ENCODE assay signal across 23 cellular contexts in genomic region chr3:159189994-159190669, GRCh38.
DNase-seq lines count a peak whose midpoint lies in the region; ATAC-seq and TF ChIP-seq lines count a peak whose summit lies in the region.
"Had no signal": no experiment of that assay in that cellular context is flagged by ENCODE, and none has a peak within 500 bp of the region (broad histone marks: within the 10 kb centered on the region; RNA-seq: fewer than 3 reads in every experiment).

No MANE protein-coding gene starts in this region.

- TF ChIP-seq CTCF in foreskin fibroblast (IDR thresholded peaks at IDR 0.05; ENCODE audit: low read depth, low read length): no peak
- TF ChIP-seq CTCF in A673 (conservative IDR thresholded peaks at IDR 0.05; ENCODE audit: low read depth, low read length): no peak

- peak; percentile 16 to 57 for DNase-seq in NCI-H524 (lab: John Stamatoyannopoulos, UW)
- DNase-seq in NCI-H524 treated with DMSO at 0.1 percent for 48 hours (lab: John Stamatoyannopoulos, UW): no peak
- DNase-seq in adipocyte (ENCODE audit: low read depth): peak; percentile 15
- peak; percentile 86 to 87 for DNase-seq in foreskin fibroblast
- DNase-seq in A673 (ENCODE audit: low spot score): no peak
- no peak for DNase-seq in NCI-H1930 (lab: John Stamatoyannopoulos, UW)
- DNase-seq: 8988T; activated CD4-positive, alpha-beta T cell treated with anti-CD3 and anti-CD28 coated beads for 4 hours; activated naive CD4-positive, alpha-beta T cell; brain microvascular endothelial cell; CD8-positive, alpha-beta T cell; dorsolateral prefrontal cortex; left ventricle myocardium inferior; naive thymus-derived CD4-positive, alpha-beta T cell; NCI-H2029 treated with DMSO at 0.1 percent for 48 hours; NCI-H526 treated with DMSO at 0.1 percent for 48 hours; stimulated activated naive CD4-positive, alpha-beta T cell had no signal

- H3K9me3 ChIP-seq in adipocyte (ENCODE audit: control insufficient read depth, low read length) (no peaks in the 10 kb centered on the region), A673 (ENCODE audit: low read depth, low read length, poor library complexity, severe bottlenecking) (no peaks in the 10 kb centered on the region)
- H3K9me3 ChIP-seq: left ventricle myocardium inferior had no signal

- ATAC-seq in HG02798 (IDR thresholded peaks at IDR 0.05; ENCODE audit: poor library complexity, unreplicated experiment): no peak
- ATAC-seq in activated T-helper 17 cell treated with anti-CD3 and anti-CD28 coated beads, Interleukin-2, amount 50 U/mL, for 72 hours (replicated peaks): no peak
- ATAC-seq: CD8-positive, alpha-beta T cell; GM12878; naive thymus-derived CD4-positive, alpha-beta T cell had no signal

- H3K4me1 ChIP-seq in adipocyte (ENCODE audit: control insufficient read depth, insufficient read depth, low read length): peaks cover 35% of the 10 kb centered on the region
- H3K4me1 ChIP-seq in A673 (ENCODE audit: insufficient read depth, low read length, poor library complexity, severe bottlenecking): no peaks in the 10 kb centered on the region

- H3K36me3 ChIP-seq in adipocyte (ENCODE audit: control insufficient read depth, insufficient read depth, low read length, severe bottlenecking) (no peaks in the 10 kb centered on the region), A673 (ENCODE audit: insufficient read depth, low read length, poor library complexity, severe bottlenecking) (no peaks in the 10 kb centered on the region)
- H3K36me3 ChIP-seq: brain microvascular endothelial cell, left ventricle myocardium inferior had no signal

- intact Hi-C loops in A673 (cut with micrococcal nuclease; ENCODE audit: unreplicated experiment): no loop called here

- BruUV-seq in A673 (replicated peaks; lab: Mats Ljungman, UMichigan): no TSS peak

- H3K9me3 Mint-ChIP-seq in activated T-helper 17 cell treated with anti-CD3 and anti-CD28 coated beads, Interleukin-2, amount 50 U/mL, for 72 hours: peaks cover 2% of the 10 kb centered on the region
- H3K9me3 Mint-ChIP-seq: CD8-positive, alpha-beta T cell had no signal

- no peak overlapping the region for H3K4me3 ChIP-seq in adipocyte (ENCODE audit: low read length)
- H3K4me3 ChIP-seq in foreskin fibroblast (ENCODE audit: low read depth in 1 of 2, low read length in 2 of 2): no peak overlapping the region
- no peak overlapping the region for H3K4me3 ChIP-seq in A673 (ENCODE audit: low read depth, low read length, poor library complexity, severe bottlenecking)
- H3K4me3 ChIP-seq: dorsolateral prefrontal cortex, GM12878, left ventricle myocardium inferior, PC-9 had no signal

- CTCF ChIA-PET in A673 (lab: Charles Lee): no interaction called here

- H3K27me3 ChIP-seq in adipocyte (replicated peaks; ENCODE audit: control insufficient read depth, insufficient read depth, low read length): no peaks in the 10 kb centered on the region
- H3K27me3 ChIP-seq in A673 (replicated peaks; ENCODE audit: insufficient read depth, low read depth, low read length, poor library complexity): peaks cover 5% of the 10 kb centered on the region
- H3K27me3 ChIP-seq: brain microvascular endothelial cell, dorsolateral prefrontal cortex had no signal

- POLR2A ChIA-PET in A673 (lab: Charles Lee; ENCODE audit: low non-redundant PET): no interaction called here

- no peak overlapping the region for H3K9ac ChIP-seq in adipocyte (ENCODE audit: low read length)

- H3K27ac Mint-ChIP-seq in activated T-helper 17 cell treated with anti-CD3 and anti-CD28 coated beads, Interleukin-2, amount 50 U/mL, for 72 hours: no peak overlapping the region
- H3K27ac Mint-ChIP-seq: CD8-positive, alpha-beta T cell; naive thymus-derived CD4-positive, alpha-beta T cell; progenitor cell of endocrine pancreas; type B pancreatic cell had no signal

- H3K27ac ChIP-seq in A673 (ENCODE audit: low read depth, low read length, poor library complexity, severe bottlenecking): no peak overlapping the region
- H3K27ac ChIP-seq: left ventricle myocardium inferior, PC-9 had no signal

- H3K27me3 Mint-ChIP-seq in activated T-helper 17 cell treated with anti-CD3 and anti-CD28 coated beads, Interleukin-2, amount 50 U/mL, for 72 hours: no peaks in the 10 kb centered on the region

- no peaks in the 10 kb centered on the region for H3K4me1 Mint-ChIP-seq in activated T-helper 17 cell treated with anti-CD3 and anti-CD28 coated beads, Interleukin-2, amount 50 U/mL, for 72 hours
- H3K4me1 Mint-ChIP-seq: naive thymus-derived CD4-positive, alpha-beta T cell had no signal

- H3K4me3 Mint-ChIP-seq in activated T-helper 17 cell treated with anti-CD3 and anti-CD28 coated beads, Interleukin-2, amount 50 U/mL, for 72 hours: no peak overlapping the region
- H3K4me3 Mint-ChIP-seq: CD8-positive, alpha-beta T cell; naive thymus-derived CD4-positive, alpha-beta T cell; type B pancreatic cell had no signal

- no peaks in the 10 kb centered on the region for H3K36me3 Mint-ChIP-seq in activated T-helper 17 cell treated with anti-CD3 and anti-CD28 coated beads, Interleukin-2, amount 50 U/mL, for 72 hours (ENCODE audit: low read depth)
- H3K36me3 Mint-ChIP-seq: CD8-positive, alpha-beta T cell; naive thymus-derived CD4-positive, alpha-beta T cell; type B pancreatic cell had no signal

Comparison
In these comparisons a context has a peak if more than half of its experiments do, and no peak if none do; other contexts are left out.
1. DNase-seq: peak in NCI-H524 (2 of 2), adipocyte (single experiment) and foreskin fibroblast (2 of 2); none in NCI-H524 treated with DMSO at 0.1 percent for 48 hours (single experiment), A673 (single experiment) and NCI-H1930 (0 of 2).